ENCODE assay signal across 13 cellular contexts in the genomic region with DNA sequence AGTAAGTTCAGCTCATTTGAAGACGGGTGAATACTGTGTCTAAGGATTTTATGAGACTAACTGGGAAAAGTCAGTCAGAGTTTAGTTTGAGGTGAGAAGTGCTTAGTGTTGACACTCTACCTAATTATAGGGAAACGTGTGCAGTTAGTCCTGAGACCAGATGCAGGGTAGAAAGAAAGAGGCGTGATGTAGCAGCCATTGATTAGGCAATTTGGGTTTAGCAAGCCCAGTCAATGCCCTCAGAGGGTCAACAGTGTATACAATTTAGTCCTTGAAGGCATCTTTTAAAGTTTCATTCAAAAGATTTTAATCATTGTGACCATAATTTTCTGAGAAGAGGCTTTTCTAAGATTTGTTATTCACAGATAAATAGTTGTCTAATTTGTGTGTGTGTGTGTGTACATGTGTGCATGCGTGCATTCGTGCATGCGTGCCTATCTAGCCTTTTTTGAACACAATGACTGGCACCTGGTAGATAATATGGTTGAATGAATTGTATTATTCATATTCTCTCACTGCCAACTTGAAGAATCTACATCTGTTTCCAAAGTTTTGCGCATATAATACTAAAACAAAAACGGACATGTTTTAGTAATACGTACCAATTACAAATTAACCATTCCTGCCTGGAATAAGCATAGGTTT.
DNase-seq lines count a peak whose midpoint lies in the region; ATAC-seq and TF ChIP-seq lines count a peak whose summit lies in the region.
"Had no signal": no experiment of that assay in that cellular context is flagged by ENCODE, and none has a peak within 500 bp of the region (broad histone marks: within the 10 kb centered on the region; RNA-seq: fewer than 3 reads in every experiment).

No MANE protein-coding gene starts in this region.

- no peak overlapping the region for H3K27ac ChIP-seq in osteoblast (ENCODE audit: low read depth, low read length)
- H3K27ac ChIP-seq: psoas muscle had no signal

- no peaks in the 10 kb centered on the region for H4K20me1 ChIP-seq in osteoblast (ENCODE audit: insufficient read depth, low read length)

- H3K27me3 Mint-ChIP-seq in activated CD8-positive, alpha-beta memory T cell treated with anti-CD3 and anti-CD28 coated beads, Interleukin-2, amount 10 ng/mL, durations not matched to agents 7 days and 5 days, result no peaks in the 10 kb centered on the region
- no peaks in the 10 kb centered on the region for H3K27me3 Mint-ChIP-seq in activated naive CD8-positive, alpha-beta T cell treated with anti-CD3 and anti-CD28 coated beads, Interleukin-2, amount 10 ng/mL, durations not matched to agents 7 days and 5 days

- H3K4me3 Mint-ChIP-seq in activated CD8-positive, alpha-beta memory T cell treated with anti-CD3 and anti-CD28 coated beads, Interleukin-2, amount 10 ng/mL, durations not matched to agents 7 days and 5 days, result peak overlapping the region; percentile 90
- peak overlapping the region; percentile 79 for H3K4me3 Mint-ChIP-seq in activated naive CD8-positive, alpha-beta T cell treated with anti-CD3 and anti-CD28 coated beads, Interleukin-2, amount 10 ng/mL, durations not matched to agents 7 days and 5 days

- H3K9me3 Mint-ChIP-seq in activated CD8-positive, alpha-beta memory T cell treated with anti-CD3 and anti-CD28 coated beads, Interleukin-2, amount 10 ng/mL, durations not matched to agents 7 days and 5 days (ENCODE audit: low read depth), result peaks cover 7% of the 10 kb centered on the region
- peaks cover 1% of the 10 kb centered on the region for H3K9me3 Mint-ChIP-seq in activated naive CD8-positive, alpha-beta T cell treated with anti-CD3 and anti-CD28 coated beads, Interleukin-2, amount 10 ng/mL, durations not matched to agents 7 days and 5 days

- no peak overlapping the region for H2AFZ ChIP-seq in osteoblast (ENCODE audit: low read length)

- H3K36me3 ChIP-seq in osteoblast (ENCODE audit: insufficient read depth, low read length) (no peaks in the 10 kb centered on the region), MG63 (no peaks in the 10 kb centered on the region)

- CTCF ChIA-PET in activated CD8-positive, alpha-beta memory T cell treated with anti-CD3 and anti-CD28 coated beads, Interleukin-2, amount 10 ng/mL, durations not matched to agents 7 days and 5 days (lab: Charles Lee), result interaction anchor here (1.6 to 1.7 kb wide), 2 partner anchors 59 to 69 kb away, joined by 6 to 7 read pairs; no protein-coding TSS in a partner anchor

- no peak for TF ChIP-seq CTCF in osteoblast (IDR thresholded peaks at IDR 0.05; ENCODE audit: extremely low read depth, low read depth, low read length)

- H3K4me2 ChIP-seq in osteoblast (ENCODE audit: insufficient read depth, low read length), result no peak overlapping the region

- peaks cover 26% of the 10 kb centered on the region for H3K36me3 Mint-ChIP-seq in activated CD8-positive, alpha-beta memory T cell treated with anti-CD3 and anti-CD28 coated beads, Interleukin-2, amount 10 ng/mL, durations not matched to agents 7 days and 5 days
- H3K36me3 Mint-ChIP-seq in activated naive CD8-positive, alpha-beta T cell treated with anti-CD3 and anti-CD28 coated beads, Interleukin-2, amount 10 ng/mL, durations not matched to agents 7 days and 5 days, result peaks cover 5% of the 10 kb centered on the region

- ATAC-seq in activated CD8-positive, alpha-beta memory T cell treated with anti-CD3 and anti-CD28 coated beads, Interleukin-2, amount 10 ng/mL, durations not matched to agents 7 days and 5 days, result no peak
- ATAC-seq in activated naive CD8-positive, alpha-beta T cell treated with anti-CD3 and anti-CD28 coated beads, Interleukin-2, amount 10 ng/mL, durations not matched to agents 7 days and 5 days (ENCODE audit: low read depth), result no peak
- ATAC-seq in HG03342 (IDR thresholded peaks at IDR 0.05; ENCODE audit: unreplicated experiment), result no peak
- ATAC-seq: psoas muscle had no signal

- H3K9me3 ChIP-seq in osteoblast (ENCODE audit: low read depth, low read length) (no peaks in the 10 kb centered on the region), MG63 (peaks cover 4% of the 10 kb centered on the region)
- H3K9me3 ChIP-seq: psoas muscle had no signal

- H3K79me2 ChIP-seq in osteoblast (ENCODE audit: insufficient read depth, low read length), result no peaks in the 10 kb centered on the region

- peak overlapping the region; percentile 94 for H3K27ac Mint-ChIP-seq in activated CD8-positive, alpha-beta memory T cell treated with anti-CD3 and anti-CD28 coated beads, Interleukin-2, amount 10 ng/mL, durations not matched to agents 7 days and 5 days
- peak overlapping the region; percentile 96 for H3K27ac Mint-ChIP-seq in activated naive CD8-positive, alpha-beta T cell treated with anti-CD3 and anti-CD28 coated beads, Interleukin-2, amount 10 ng/mL, durations not matched to agents 7 days and 5 days

- H3K27me3 ChIP-seq in osteoblast (ENCODE audit: insufficient read depth, low read length) (peaks cover 34% of the 10 kb centered on the region), MG63 (no peaks in the 10 kb centered on the region)

- peaks cover 55% of the 10 kb centered on the region for H3K4me1 Mint-ChIP-seq in activated CD8-positive, alpha-beta memory T cell treated with anti-CD3 and anti-CD28 coated beads, Interleukin-2, amount 10 ng/mL, durations not matched to agents 7 days and 5 days
- peaks cover 40% of the 10 kb centered on the region for H3K4me1 Mint-ChIP-seq in activated naive CD8-positive, alpha-beta T cell treated with anti-CD3 and anti-CD28 coated beads, Interleukin-2, amount 10 ng/mL, durations not matched to agents 7 days and 5 days

- H3K4me1 ChIP-seq in osteoblast (ENCODE audit: insufficient read depth, low read length), result no peaks in the 10 kb centered on the region
- H3K4me1 ChIP-seq: psoas muscle had no signal

- POLR2A ChIA-PET in activated naive CD8-positive, alpha-beta T cell treated with anti-CD3 and anti-CD28 coated beads, Interleukin-2, amount 10 ng/mL, durations not matched to agents 7 days and 5 days (lab: Charles Lee), result interaction anchor here (1.0 to 1.4 kb wide), 2 partner anchors 59 to 70 kb away, joined by 6 to 9 read pairs; no protein-coding TSS in a partner anchor

- no peak for DNase-seq in activated CD8-positive, alpha-beta memory T cell treated with anti-CD3 and anti-CD28 coated beads, Interleukin-2, amount 10 ng/mL, durations not matched to agents 7 days and 5 days
- DNase-seq in activated CD8-positive, alpha-beta memory T cell treated with anti-CD3 and anti-CD28 coated beads, Interleukin-2, amount 50 U/mL, for 4 hours, result no peak
- DNase-seq in NOMO-1 treated with dmso at 0.1 percent for 144 hours (lab: John Stamatoyannopoulos, UW; ENCODE audit: unreplicated experiment), result peak; percentile 15
- DNase-seq in activated naive CD8-positive, alpha-beta T cell treated with anti-CD3 and anti-CD28 coated beads, Interleukin-2, amount 10 ng/mL, durations not matched to agents 7 days and 5 days, result no peak
- DNase-seq in osteoblast (ENCODE audit: insufficient read length, low spot score, missing footprints), result peak; percentile 10
- no peak for DNase-seq in MG63
- no peak for DNase-seq in OCI-M1 (lab: John Stamatoyannopoulos, UW)
- DNase-seq: effector memory CD4-positive, alpha-beta T cell; mesendoderm; NCI-H510A treated with DMSO at 0.1 percent for 48 hours; psoas muscle; trophoblast cell had no signal

- H3K4me3 ChIP-seq in osteoblast (ENCODE audit: insufficient read depth, low read length) (no peak overlapping the region), MG63 (no peak overlapping the region)
- H3K4me3 ChIP-seq: psoas muscle had no signal

Comparison
In these comparisons a context has a peak if more than half of its experiments do, and no peak if none do; other contexts are left out.
1. DNase-seq: peak in NOMO-1 treated with dmso at 0.1 percent for 144 hours (single experiment) and osteoblast (single experiment); none in activated CD8-positive, alpha-beta memory T cell treated with anti-CD3 and anti-CD28 coated beads, Interleukin-2, amount 10 ng/mL, durations not matched to agents 7 days and 5 days (single experiment), activated CD8-positive, alpha-beta memory T cell treated with anti-CD3 and anti-CD28 coated beads, Interleukin-2, amount 50 U/mL, for 4 hours (single experiment), activated naive CD8-positive, alpha-beta T cell treated with anti-CD3 and anti-CD28 coated beads, Interleukin-2, amount 10 ng/mL, durations not matched to agents 7 days and 5 days (single experiment), MG63 (single experiment) and OCI-M1 (single experiment).